In the genomic region with DNA sequence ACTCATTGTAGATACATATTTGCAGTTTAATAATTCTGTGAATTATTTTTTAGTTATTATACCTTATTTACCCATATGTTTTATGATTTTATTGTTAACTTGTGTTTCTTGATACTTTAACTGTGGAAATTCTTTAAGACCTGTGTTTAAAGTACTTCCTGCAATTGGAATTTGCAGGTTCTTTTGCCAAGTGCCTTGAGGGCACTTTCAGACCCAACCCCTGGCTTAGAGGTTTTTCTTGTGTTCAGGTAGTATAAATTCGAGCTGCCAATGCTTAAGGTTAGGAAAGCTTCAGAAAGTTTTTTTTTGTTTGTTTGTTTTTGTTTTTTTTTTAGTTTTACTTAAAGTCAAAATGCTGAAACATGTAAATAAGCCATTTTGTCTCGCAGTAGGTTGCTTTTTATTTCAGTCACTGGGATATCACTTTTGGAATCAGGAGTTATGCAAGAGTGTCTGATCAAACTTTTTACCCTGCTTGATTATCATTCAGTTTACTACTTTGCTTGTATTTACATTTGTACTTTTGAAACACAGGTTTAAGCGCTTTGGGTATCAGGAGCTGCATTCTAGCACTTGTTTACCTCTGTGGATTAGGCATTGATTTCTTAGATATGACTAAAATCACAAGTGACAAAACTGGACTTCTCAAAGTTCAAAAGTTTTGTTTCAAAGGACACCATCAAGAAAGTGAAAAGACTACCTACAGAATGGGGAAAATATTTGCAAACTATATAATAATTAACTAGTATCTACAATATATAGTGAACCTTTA, we compare ENCODE assay signal across 1 cellular context.
A peak's percentile ranks its signal among the peaks of the same experiment; 100 is the strongest.
TF ChIP-seq lines count a peak whose summit lies in the region.

No MANE protein-coding gene starts in this region.

TF ChIP-seq in HepG2, 621 proteins besides CTCF, POLR2A, EP300 and RAD21 (continued from another document and continues in another):
- no peak for TF ChIP-seq ZNF326 (CRISPR knock-in tag; IDR thresholded peaks at IDR 0.05; ENCODE audit: borderline replicate concordance)
- TF ChIP-seq ATF7 (IDR thresholded peaks at IDR 0.05), result no peak
- no peak for TF ChIP-seq ATF7 (CRISPR knock-in tag; IDR thresholded peaks at IDR 0.05)
- TF ChIP-seq ZNF225 (CRISPR knock-in tag; IDR thresholded peaks at IDR 0.05), result no peak
- TF ChIP-seq TAF15 (IDR thresholded peaks at IDR 0.05; ENCODE audit: low read depth, low read length, poor library complexity, severe bottlenecking), result no peak
- no peak for TF ChIP-seq KLF12 (CRISPR knock-in tag; IDR thresholded peaks at IDR 0.05; ENCODE audit: borderline replicate concordance)
- peak; percentile 67; the same call in 1 of the 2 replicates for TF ChIP-seq MEF2D (CRISPR knock-in tag; IDR thresholded peaks at IDR 0.05)
- TF ChIP-seq MXD4 (CRISPR knock-in tag; IDR thresholded peaks at IDR 0.05), result peak; percentile 79; the same call in 1 of the 2 replicates
- TF ChIP-seq, protein P1, sequence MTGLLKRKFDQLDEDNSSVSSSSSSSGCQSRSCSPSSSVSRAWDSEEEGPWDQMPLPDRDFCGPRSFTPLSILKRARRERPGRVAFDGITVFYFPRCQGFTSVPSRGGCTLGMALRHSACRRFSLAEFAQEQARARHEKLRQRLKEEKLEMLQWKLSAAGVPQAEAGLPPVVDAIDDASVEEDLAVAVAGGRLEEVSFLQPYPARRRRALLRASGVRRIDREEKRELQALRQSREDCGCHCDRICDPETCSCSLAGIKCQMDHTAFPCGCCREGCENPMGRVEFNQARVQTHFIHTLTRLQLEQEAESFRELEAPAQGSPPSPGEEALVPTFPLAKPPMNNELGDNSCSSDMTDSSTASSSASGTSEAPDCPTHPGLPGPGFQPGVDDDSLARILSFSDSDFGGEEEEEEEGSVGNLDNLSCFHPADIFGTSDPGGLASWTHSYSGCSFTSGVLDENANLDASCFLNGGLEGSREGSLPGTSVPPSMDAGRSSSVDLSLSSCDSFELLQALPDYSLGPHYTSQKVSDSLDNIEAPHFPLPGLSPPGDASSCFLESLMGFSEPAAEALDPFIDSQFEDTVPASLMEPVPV (CRISPR knock-in tag; IDR thresholded peaks at IDR 0.05), result no peak
- no peak for TF ChIP-seq ZNF232 (CRISPR knock-in tag; IDR thresholded peaks at IDR 0.05; ENCODE audit: borderline replicate concordance)
- TF ChIP-seq IRX3 (CRISPR knock-in tag; IDR thresholded peaks at IDR 0.05; ENCODE audit: borderline replicate concordance, low read depth), result no peak
- TF ChIP-seq, protein P2, sequence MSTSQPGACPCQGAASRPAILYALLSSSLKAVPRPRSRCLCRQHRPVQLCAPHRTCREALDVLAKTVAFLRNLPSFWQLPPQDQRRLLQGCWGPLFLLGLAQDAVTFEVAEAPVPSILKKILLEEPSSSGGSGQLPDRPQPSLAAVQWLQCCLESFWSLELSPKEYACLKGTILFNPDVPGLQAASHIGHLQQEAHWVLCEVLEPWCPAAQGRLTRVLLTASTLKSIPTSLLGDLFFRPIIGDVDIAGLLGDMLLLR (CRISPR knock-in tag; IDR thresholded peaks at IDR 0.05), result no peak
- TF ChIP-seq HNF4A (CRISPR knock-in tag; IDR thresholded peaks at IDR 0.05), result peak; percentile 89
- TF ChIP-seq ZBTB1 (CRISPR knock-in tag; IDR thresholded peaks at IDR 0.05; ENCODE audit: borderline replicate concordance), result no peak
- TF ChIP-seq FOXA3 (CRISPR knock-in tag; IDR thresholded peaks at IDR 0.05), result peak; percentile 95
- no peak for TF ChIP-seq CREB1 (IDR thresholded peaks at IDR 0.05)
- TF ChIP-seq CREB1 (CRISPR knock-in tag; IDR thresholded peaks at IDR 0.05), result peak; percentile 70; the same call in 1 of the 2 replicates
- TF ChIP-seq RFX1 (IDR thresholded peaks at IDR 0.05), result no peak
- no peak for TF ChIP-seq ZNF337 (CRISPR knock-in tag; IDR thresholded peaks at IDR 0.05; ENCODE audit: borderline replicate concordance, low read depth)
- no peak for TF ChIP-seq ARNT (IDR thresholded peaks at IDR 0.05)
- TF ChIP-seq, protein P3, sequence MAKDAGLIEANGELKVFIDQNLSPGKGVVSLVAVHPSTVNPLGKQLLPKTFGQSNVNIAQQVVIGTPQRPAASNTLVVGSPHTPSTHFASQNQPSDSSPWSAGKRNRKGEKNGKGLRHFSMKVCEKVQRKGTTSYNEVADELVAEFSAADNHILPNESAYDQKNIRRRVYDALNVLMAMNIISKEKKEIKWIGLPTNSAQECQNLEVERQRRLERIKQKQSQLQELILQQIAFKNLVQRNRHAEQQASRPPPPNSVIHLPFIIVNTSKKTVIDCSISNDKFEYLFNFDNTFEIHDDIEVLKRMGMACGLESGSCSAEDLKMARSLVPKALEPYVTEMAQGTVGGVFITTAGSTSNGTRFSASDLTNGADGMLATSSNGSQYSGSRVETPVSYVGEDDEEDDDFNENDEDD (CRISPR knock-in tag; IDR thresholded peaks at IDR 0.05; ENCODE audit: borderline replicate concordance), result no peak
- TF ChIP-seq ETV5 (CRISPR knock-in tag; IDR thresholded peaks at IDR 0.05; ENCODE audit: borderline replicate concordance), result no peak
- TF ChIP-seq ZNF3 (CRISPR knock-in tag; IDR thresholded peaks at IDR 0.05), result no peak
- TF ChIP-seq MATR3 (CRISPR knock-in tag; IDR thresholded peaks at IDR 0.05), result no peak
- TF ChIP-seq TP53 (CRISPR knock-in tag; conservative IDR thresholded peaks at IDR 0.05), result no peak
- no peak for TF ChIP-seq ZNF839 (CRISPR knock-in tag; IDR thresholded peaks at IDR 0.05; ENCODE audit: borderline replicate concordance)
- peak; percentile 43 for TF ChIP-seq SAP130 (CRISPR knock-in tag; IDR thresholded peaks at IDR 0.05; ENCODE audit: low read depth)
- TF ChIP-seq AHDC1 (CRISPR knock-in tag; IDR thresholded peaks at IDR 0.05; ENCODE audit: borderline replicate concordance), result peak; percentile 96
- TF ChIP-seq SMYD3 (CRISPR knock-in tag; IDR thresholded peaks at IDR 0.05), result no peak
- TF ChIP-seq ZNF335 (CRISPR knock-in tag; IDR thresholded peaks at IDR 0.05), result no peak
- TF ChIP-seq MEIS2 (CRISPR knock-in tag; IDR thresholded peaks at IDR 0.05), result no peak
- no peak for TF ChIP-seq HNRNPH1 (optimal IDR thresholded peaks at IDR 0.05; ENCODE audit: low read depth, low read length)
- TF ChIP-seq ZBTB20 (CRISPR knock-in tag; IDR thresholded peaks at IDR 0.05; ENCODE audit: borderline replicate concordance, low read depth), result peak; percentile 92; the same call in 1 of the 2 replicates
- TF ChIP-seq ZNF275 (CRISPR knock-in tag; IDR thresholded peaks at IDR 0.05; ENCODE audit: borderline replicate concordance), result no peak
- 0 out of 2 replicates have a peak, but pooled peaks have one; percentile 46 for TF ChIP-seq SATB2 (CRISPR knock-in tag; IDR thresholded peaks at IDR 0.05)
- TF ChIP-seq, protein P4, sequence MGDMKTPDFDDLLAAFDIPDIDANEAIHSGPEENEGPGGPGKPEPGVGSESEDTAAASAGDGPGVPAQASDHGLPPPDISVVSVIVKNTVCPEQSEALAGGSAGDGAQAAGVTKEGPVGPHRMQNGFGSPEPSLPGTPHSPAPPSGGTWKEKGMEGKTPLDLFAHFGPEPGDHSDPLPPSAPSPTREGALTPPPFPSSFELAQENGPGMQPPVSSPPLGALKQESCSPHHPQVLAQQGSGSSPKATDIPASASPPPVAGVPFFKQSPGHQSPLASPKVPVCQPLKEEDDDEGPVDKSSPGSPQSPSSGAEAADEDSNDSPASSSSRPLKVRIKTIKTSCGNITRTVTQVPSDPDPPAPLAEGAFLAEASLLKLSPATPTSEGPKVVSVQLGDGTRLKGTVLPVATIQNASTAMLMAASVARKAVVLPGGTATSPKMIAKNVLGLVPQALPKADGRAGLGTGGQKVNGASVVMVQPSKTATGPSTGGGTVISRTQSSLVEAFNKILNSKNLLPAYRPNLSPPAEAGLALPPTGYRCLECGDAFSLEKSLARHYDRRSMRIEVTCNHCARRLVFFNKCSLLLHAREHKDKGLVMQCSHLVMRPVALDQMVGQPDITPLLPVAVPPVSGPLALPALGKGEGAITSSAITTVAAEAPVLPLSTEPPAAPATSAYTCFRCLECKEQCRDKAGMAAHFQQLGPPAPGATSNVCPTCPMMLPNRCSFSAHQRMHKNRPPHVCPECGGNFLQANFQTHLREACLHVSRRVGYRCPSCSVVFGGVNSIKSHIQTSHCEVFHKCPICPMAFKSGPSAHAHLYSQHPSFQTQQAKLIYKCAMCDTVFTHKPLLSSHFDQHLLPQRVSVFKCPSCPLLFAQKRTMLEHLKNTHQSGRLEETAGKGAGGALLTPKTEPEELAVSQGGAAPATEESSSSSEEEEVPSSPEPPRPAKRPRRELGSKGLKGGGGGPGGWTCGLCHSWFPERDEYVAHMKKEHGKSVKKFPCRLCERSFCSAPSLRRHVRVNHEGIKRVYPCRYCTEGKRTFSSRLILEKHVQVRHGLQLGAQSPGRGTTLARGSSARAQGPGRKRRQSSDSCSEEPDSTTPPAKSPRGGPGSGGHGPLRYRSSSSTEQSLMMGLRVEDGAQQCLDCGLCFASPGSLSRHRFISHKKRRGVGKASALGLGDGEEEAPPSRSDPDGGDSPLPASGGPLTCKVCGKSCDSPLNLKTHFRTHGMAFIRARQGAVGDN (CRISPR knock-in tag; IDR thresholded peaks at IDR 0.05), result no peak
- TF ChIP-seq NR2F6 (IDR thresholded peaks at IDR 0.05), result peak; percentile 56
- TF ChIP-seq NR2F6 (CRISPR knock-in tag; IDR thresholded peaks at IDR 0.05), result peak; percentile 74
- no peak for TF ChIP-seq HIVEP1 (CRISPR knock-in tag; IDR thresholded peaks at IDR 0.05)
- no peak for TF ChIP-seq ZNF709 (CRISPR knock-in tag; IDR thresholded peaks at IDR 0.05)
- TF ChIP-seq SRF (IDR thresholded peaks at IDR 0.05; ENCODE audit: low read depth, low read length), result no peak
- TF ChIP-seq SSRP1 (CRISPR knock-in tag; IDR thresholded peaks at IDR 0.05), result no peak
- no peak for TF ChIP-seq AGO1 (IDR thresholded peaks at IDR 0.05; ENCODE audit: low read depth, low read length, poor library complexity, severe bottlenecking)
- TF ChIP-seq, protein P5, sequence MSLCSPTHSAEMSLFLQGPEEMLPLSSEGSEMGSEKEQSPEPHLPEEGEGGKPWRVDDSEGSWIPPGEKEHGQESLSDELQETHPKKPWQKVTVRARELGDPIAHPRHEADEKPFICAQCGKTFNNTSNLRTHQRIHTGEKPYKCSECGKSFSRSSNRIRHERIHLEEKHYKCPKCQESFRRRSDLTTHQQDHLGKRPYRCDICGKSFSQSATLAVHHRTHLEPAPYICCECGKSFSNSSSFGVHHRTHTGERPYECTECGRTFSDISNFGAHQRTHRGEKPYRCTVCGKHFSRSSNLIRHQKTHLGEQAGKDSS (CRISPR knock-in tag; IDR thresholded peaks at IDR 0.05; ENCODE audit: borderline replicate concordance, low read depth), result no peak
- TF ChIP-seq, protein P6, sequence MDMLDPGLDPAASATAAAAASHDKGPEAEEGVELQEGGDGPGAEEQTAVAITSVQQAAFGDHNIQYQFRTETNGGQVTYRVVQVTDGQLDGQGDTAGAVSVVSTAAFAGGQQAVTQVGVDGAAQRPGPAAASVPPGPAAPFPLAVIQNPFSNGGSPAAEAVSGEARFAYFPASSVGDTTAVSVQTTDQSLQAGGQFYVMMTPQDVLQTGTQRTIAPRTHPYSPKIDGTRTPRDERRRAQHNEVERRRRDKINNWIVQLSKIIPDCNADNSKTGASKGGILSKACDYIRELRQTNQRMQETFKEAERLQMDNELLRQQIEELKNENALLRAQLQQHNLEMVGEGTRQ (IDR thresholded peaks at IDR 0.05; ENCODE audit: low read depth, low read length), result no peak
- TF ChIP-seq, protein P6 (CRISPR knock-in tag; IDR thresholded peaks at IDR 0.05; ENCODE audit: borderline replicate concordance), result no peak
- TF ChIP-seq ZNF510 (CRISPR knock-in tag; IDR thresholded peaks at IDR 0.05; ENCODE audit: low read depth), result no peak
- no peak for TF ChIP-seq ZNF777 (CRISPR knock-in tag; IDR thresholded peaks at IDR 0.05)
- TF ChIP-seq NFE2L2 (IDR thresholded peaks at IDR 0.05; ENCODE audit: low read length), result no peak
- TF ChIP-seq BRD4 (CRISPR knock-in tag; IDR thresholded peaks at IDR 0.05), result no peak
